8 cellular contexts compared by ENCODE assay signal in the genomic region with DNA sequence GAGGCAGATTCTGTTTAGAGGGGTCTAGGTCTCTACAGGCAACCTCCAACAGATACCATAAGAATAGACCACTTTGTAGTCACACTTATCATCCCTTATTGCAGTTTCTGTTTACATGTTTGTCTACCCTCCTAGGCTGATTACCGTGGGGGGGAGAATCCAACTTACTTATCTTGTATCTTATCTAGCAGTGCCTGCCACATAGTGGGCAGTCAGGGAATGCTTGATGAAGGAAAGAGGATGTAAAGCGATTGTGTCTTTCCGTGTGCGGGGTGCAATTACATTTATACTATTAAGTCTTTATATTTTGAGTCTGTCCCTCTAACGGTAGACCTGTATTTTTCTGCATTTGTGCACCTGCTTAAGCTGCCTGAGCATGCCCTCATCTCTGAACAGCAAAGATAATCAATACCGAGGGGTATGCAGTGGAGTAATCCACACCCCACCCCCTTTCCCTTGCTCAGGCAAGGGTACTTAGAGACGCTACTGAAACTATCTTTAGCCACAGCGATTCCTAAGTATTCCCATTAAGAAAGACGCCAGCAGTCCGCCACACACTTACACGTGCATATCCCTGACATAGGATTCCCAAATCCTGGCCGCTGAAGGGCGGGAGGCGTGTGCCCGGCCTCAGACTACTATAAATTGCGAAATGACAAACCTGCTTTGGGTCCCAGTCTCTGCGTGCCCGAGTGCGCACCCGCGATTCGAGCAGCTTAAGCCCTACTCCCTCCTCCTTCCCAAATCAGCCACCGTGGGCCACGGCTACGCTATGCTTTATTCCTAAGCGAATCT. TPM values are rescaled to one million over a fixed set of nuclear protein-coding genes. Genes with fewer than 3 reads are reported as not detected.
DNase-seq lines count a peak whose midpoint lies in the region; ATAC-seq, FAIRE-seq and TF ChIP-seq lines count a peak whose summit lies in the region.

No MANE protein-coding gene starts in this region.

- H3K36me3 ChIP-seq in PC-3 (ENCODE audit: low read depth, low read length): peaks cover 9% of the 10 kb centered on the region
- H3K36me3 ChIP-seq in endothelial cell of umbilical vein (ENCODE audit: control insufficient read depth in 2 of 2, extremely low read depth in 1 of 2, insufficient read depth in 2 of 2, low read length in 2 of 2): peaks cover 0 to 2% of the 10 kb centered on the region in 2 experiments
- peaks cover 5% of the 10 kb centered on the region for H3K36me3 ChIP-seq in neural progenitor cell

- H3F3A ChIP-seq in PC-3 (ENCODE audit: low read length, unreplicated experiment) (no peaks in the 10 kb centered on the region), neural progenitor cell (ENCODE audit: low read depth) (peaks cover 44% of the 10 kb centered on the region)

- H3K9ac ChIP-seq in PC-3 (ENCODE audit: low read length) (no peak overlapping the region), endothelial cell of umbilical vein (replicated peaks; ENCODE audit: extremely low read depth, insufficient read depth, low read length) (no peak overlapping the region), neural progenitor cell (no peak overlapping the region)

- peaks cover 12% of the 10 kb centered on the region for H3K4me1 ChIP-seq in PC-3 (ENCODE audit: insufficient read depth, low read length)
- peaks cover 14% of the 10 kb centered on the region for H3K4me1 ChIP-seq in endothelial cell of umbilical vein (ENCODE audit: control insufficient read depth, extremely low read depth, insufficient read depth, low read length)
- H3K4me1 ChIP-seq in neural progenitor cell: peaks cover 12% of the 10 kb centered on the region

- H3K4me3 ChIP-seq in PC-3 (ENCODE audit: low read length) (peak overlapping the region; percentile 83), endothelial cell of umbilical vein (replicated peaks in 1 of 3; ENCODE audit: insufficient read depth in 1 of 3, low read depth in 1 of 3, low read length in 3 of 3) (peak overlapping the region in 2 of 3 experiments; percentile 20 to 69), neural progenitor cell (peak overlapping the region; percentile 56)

- ATAC-seq in GM21423 (IDR thresholded peaks at IDR 0.05; ENCODE audit: unreplicated experiment) (peak; percentile 9), PC-3 (no peak), GM18909 (IDR thresholded peaks at IDR 0.05; ENCODE audit: poor library complexity, unreplicated experiment) (no peak)

- intact Hi-C loops in PC-3 (cut with micrococcal nuclease) (no loop called here), endothelial cell of umbilical vein (cut with micrococcal nuclease) (loop anchor here (2.0 to 5.0 kb wide), 3 partner anchors 97 to 346 kb away; a partner anchor contains a TSS)

- peak overlapping the region; percentile 87 for H3K4me3 Mint-ChIP-seq in neural progenitor cell

- TF ChIP-seq CTCF in PC-3 (conservative IDR thresholded peaks at IDR 0.05; ENCODE audit: low read depth, low read length) (no peak), endothelial cell of umbilical vein (IDR thresholded peaks at IDR 0.05; ENCODE audit: extremely low read depth in 1 of 2, insufficient read depth in 1 of 2, low read depth in 1 of 2, low read length in 2 of 2) (no peak), neural progenitor cell (IDR thresholded peaks at IDR 0.05) (no peak)

- H3K27ac Mint-ChIP-seq in neural progenitor cell: no peak overlapping the region

- H3K27me3 ChIP-seq in PC-3 (ENCODE audit: low read length) (peaks cover 31% of the 10 kb centered on the region; the same call in 1 of the 2 replicates), endothelial cell of umbilical vein (ENCODE audit: control insufficient read depth in 2 of 2, insufficient read depth in 2 of 2, low read length in 2 of 2) (peaks cover 43 to 52% of the 10 kb centered on the region in 2 experiments), neural progenitor cell (peaks cover 55% of the 10 kb centered on the region)

- DNase-seq in A172 (ENCODE audit: low spot score) (peak; percentile 21), PC-3 (no peak), endothelial cell of umbilical vein (ENCODE audit: low read depth, low spot score) (no peak), neural progenitor cell (ENCODE audit: low spot score) (no peak), NCI-H446 (lab: John Stamatoyannopoulos, UW) (no peak)
- no peak for DNase-seq in stimulated activated CD4-positive, alpha-beta T cell treated with anti-CD3 and anti-CD28 coated beads, Interleukin-4, amount 100 ng/mL, for 24 hours

- H3K4me1 Mint-ChIP-seq in neural progenitor cell: peaks cover 32% of the 10 kb centered on the region

- dilution Hi-C loops in endothelial cell of umbilical vein (cut with MboI; ENCODE audit: extremely low pct_ligation_motif_present, low sequenced_read_pairs): no loop called here

- no peaks in the 10 kb centered on the region for H3K9me2 ChIP-seq in PC-3 (replicated peaks; ENCODE audit: low read length)

- H2AFZ ChIP-seq in PC-3 (ENCODE audit: low read length): peak overlapping the region; percentile 87
- peak overlapping the region; percentile 69 for H2AFZ ChIP-seq in endothelial cell of umbilical vein (ENCODE audit: low read depth, low read length)
- H2AFZ ChIP-seq in neural progenitor cell (replicated peaks): peak overlapping the region; percentile 75

- H3K9me1 ChIP-seq in endothelial cell of umbilical vein (replicated peaks; ENCODE audit: control insufficient read depth, extremely low read depth, insufficient read depth, low read length): no peaks in the 10 kb centered on the region

- H3K9me3 Mint-ChIP-seq in neural progenitor cell: no peaks in the 10 kb centered on the region

- BruUV-seq in PC-3 (replicated peaks; lab: Mats Ljungman, UMichigan) (no TSS peak), endothelial cell of umbilical vein (replicated peaks; lab: Mats Ljungman, UMichigan) (no TSS peak)

- CTCF ChIA-PET in PC-3 (lab: Charles Lee) (no interaction called here), endothelial cell of umbilical vein (lab: Charles Lee) (interaction anchor here (0.6 to 1.7 kb wide), 8 partner anchors 10 to 426 kb away, joined by 3 to 21 read pairs (median 5); a partner anchor contains a TSS)

- peaks cover 35% of the 10 kb centered on the region for H3K79me2 ChIP-seq in PC-3 (ENCODE audit: low read length)
- H3K79me2 ChIP-seq in endothelial cell of umbilical vein (ENCODE audit: control insufficient read depth, insufficient read depth, low read length): peaks cover 16% of the 10 kb centered on the region
- H3K79me2 ChIP-seq in neural progenitor cell (ENCODE audit: low read depth): peaks cover 28% of the 10 kb centered on the region

- TF ChIP-seq POLR2A in endothelial cell of umbilical vein (IDR thresholded peaks at IDR 0.05; ENCODE audit: low read depth, low read length): no peak

- POLR2A ChIA-PET in PC-3 (lab: Charles Lee; ENCODE audit: unreplicated experiment): no interaction called here
- POLR2A ChIA-PET in endothelial cell of umbilical vein (lab: Charles Lee): no interaction called here

- no peaks in the 10 kb centered on the region for H3K9me3 ChIP-seq in PC-3 (ENCODE audit: low read length)
- H3K9me3 ChIP-seq in endothelial cell of umbilical vein (replicated peaks; ENCODE audit: control insufficient read depth, insufficient read depth, low read length): no peaks in the 10 kb centered on the region
- no peaks in the 10 kb centered on the region for H3K9me3 ChIP-seq in neural progenitor cell (ENCODE audit: low read depth)

- peaks cover 12% of the 10 kb centered on the region for H3K36me3 Mint-ChIP-seq in neural progenitor cell

- H3K4me2 ChIP-seq in PC-3 (ENCODE audit: low read length): peak overlapping the region; percentile 88
- H3K4me2 ChIP-seq in endothelial cell of umbilical vein (ENCODE audit: insufficient read depth, low read length): peak overlapping the region; percentile 48
- H3K4me2 ChIP-seq in neural progenitor cell: peak overlapping the region; percentile 73

- peaks cover 20% of the 10 kb centered on the region for H4K20me1 ChIP-seq in PC-3 (ENCODE audit: low read length)
- no peaks in the 10 kb centered on the region for H4K20me1 ChIP-seq in endothelial cell of umbilical vein (replicated peaks; ENCODE audit: control insufficient read depth, extremely low read depth, insufficient read depth, low read length)
- peaks cover 59% of the 10 kb centered on the region for H4K20me1 ChIP-seq in neural progenitor cell (ENCODE audit: low read depth)

- H3K27me3 Mint-ChIP-seq in neural progenitor cell (ENCODE audit: insufficient read depth, low read depth): peaks cover 48% of the 10 kb centered on the region

- FAIRE-seq in endothelial cell of umbilical vein (lab: Jason Lieb, UNC): no peak

- H3K27ac ChIP-seq in PC-3 (ENCODE audit: low read length) (no peak overlapping the region), endothelial cell of umbilical vein (ENCODE audit: insufficient read depth, low read depth, low read length) (no peak overlapping the region), neural progenitor cell (no peak overlapping the region)

TF ChIP-seq in endothelial cell of umbilical vein, 7 proteins besides CTCF, POLR2A, EP300 and RAD21 (continues in another document):
- TF ChIP-seq, protein P1, sequence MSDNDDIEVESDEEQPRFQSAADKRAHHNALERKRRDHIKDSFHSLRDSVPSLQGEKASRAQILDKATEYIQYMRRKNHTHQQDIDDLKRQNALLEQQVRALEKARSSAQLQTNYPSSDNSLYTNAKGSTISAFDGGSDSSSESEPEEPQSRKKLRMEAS (IDR thresholded peaks at IDR 0.05; ENCODE audit: insufficient read depth, insufficient read length): no peak

RNA-seq across cellular contexts. Expression of a gene that starts 0.6 kb away (rescaled TPM):
- 79.9 and 86.2 TPM in 2 replicates for total RNA-seq in A172 (2014; rRNA removed; shearing (Covaris generic))
- total RNA-seq in PC-3 (2014; rRNA removed) (25.5 and 25.9 TPM in 2 replicates), endothelial cell of umbilical vein (44.8 and 47.2 TPM in 2 replicates), neural progenitor cell (ENCODE audit: low replicate concordance) (28.9 and 32.1 TPM in 2 replicates)
- 11.0 and 15.7 TPM in 2 replicates for polyA plus RNA-seq in endothelial cell of umbilical vein
- polyA plus RNA-seq in endothelial cell of umbilical vein (2011; cell fraction: cytosol; rRNA removed): 16.5 and 17.7 TPM in 2 replicates
- 14.3 and 18.2 TPM in 2 replicates for polyA plus RNA-seq in endothelial cell of umbilical vein (2011; cell fraction: nucleus; rRNA removed)
- polyA plus RNA-seq in endothelial cell of umbilical vein (2012): 39.9 and 47.6 TPM in 2 replicates
- polyA minus RNA-seq in endothelial cell of umbilical vein: 12.7 and 13.5 TPM in 2 replicates
- polyA minus RNA-seq in endothelial cell of umbilical vein (2011; cell fraction: cytosol; rRNA and poly(A)+ RNA removed): 31.6 TPM
- polyA minus RNA-seq in endothelial cell of umbilical vein (2011; cell fraction: nucleus; rRNA and poly(A)+ RNA removed): 12.0 and 14.4 TPM in 2 replicates

RNA-seq across cellular contexts. Expression of a gene that starts 10.8 kb away (rescaled TPM):
- total RNA-seq in A172 (2014; rRNA removed; shearing (Covaris generic)): 0.77 and 1.4 TPM in 2 replicates
- total RNA-seq in PC-3 (2014; rRNA removed): not detected in 2 replicates
- total RNA-seq in endothelial cell of umbilical vein: not detected in 2 replicates
- polyA plus RNA-seq in endothelial cell of umbilical vein: not detected in 2 replicates
- polyA plus RNA-seq in endothelial cell of umbilical vein (2011; cell fraction: cytosol; rRNA removed): not detected in 2 replicates
- polyA plus RNA-seq in endothelial cell of umbilical vein (2011; cell fraction: nucleus; rRNA removed): not detected in 2 replicates
- not detected in 2 replicates for polyA plus RNA-seq in endothelial cell of umbilical vein (2012)
- not detected in 2 replicates for polyA minus RNA-seq in endothelial cell of umbilical vein
- polyA minus RNA-seq in endothelial cell of umbilical vein (2011; cell fraction: cytosol; rRNA and poly(A)+ RNA removed): not detected
- polyA minus RNA-seq in endothelial cell of umbilical vein (2011; cell fraction: nucleus; rRNA and poly(A)+ RNA removed): not detected in 2 replicates
- total RNA-seq in neural progenitor cell (ENCODE audit: low replicate concordance): not detected in 2 replicates
